8 cellular contexts compared by ENCODE assay signal in genomic region chr12:68808388-68809189, GRCh38. TPM values are rescaled to one million over a fixed set of nuclear protein-coding genes. Genes with fewer than 3 reads are reported as not detected.
A peak's percentile ranks its signal among the peaks of the same experiment; 100 is the strongest.
DNase-seq lines count a peak whose midpoint lies in the region; ATAC-seq lines count a peak whose summit lies in the region.

No MANE protein-coding gene starts in this region.

- peaks cover 7% of the 10 kb centered on the region for H3K36me3 ChIP-seq in CD4-positive, alpha-beta memory T cell (ENCODE audit: insufficient read depth, low read length)

- H3K27ac ChIP-seq in CD4-positive, alpha-beta memory T cell (ENCODE audit: low read depth, low read length), result peak overlapping the region; percentile 92

- intact Hi-C loops in CD4-positive, alpha-beta memory T cell (cut with micrococcal nuclease), result loop anchor here (2.0 to 5.0 kb wide), 3 partner anchors 444 to 930 kb away; partner anchors contain the start of genes MDM1 and RAB3IP

- H3K27ac Mint-ChIP-seq in CD4-positive, alpha-beta memory T cell, result peak overlapping the region; percentile 96 to 99 (median 97)
- H3K27ac Mint-ChIP-seq in activated CD8-positive, alpha-beta T cell treated with anti-CD3 and anti-CD28 coated beads, Interleukin-2, amount 10 ng/mL, durations not matched to agents 7 days and 5 days, result peak overlapping the region; percentile 100

- no peaks in the 10 kb centered on the region for H3K9me3 ChIP-seq in CD4-positive, alpha-beta memory T cell (ENCODE audit: control insufficient read depth in 1 of 2, low read length in 2 of 2)

- H3K36me3 Mint-ChIP-seq in CD4-positive, alpha-beta memory T cell, result peaks cover 28 to 33% of the 10 kb centered on the region in 2 donors
- peaks cover 46% of the 10 kb centered on the region for H3K36me3 Mint-ChIP-seq in activated CD8-positive, alpha-beta T cell treated with anti-CD3 and anti-CD28 coated beads, Interleukin-2, amount 10 ng/mL, durations not matched to agents 7 days and 5 days (ENCODE audit: low read depth)

- peak overlapping the region; percentile 42 to 89 for H3K4me3 ChIP-seq in CD4-positive, alpha-beta memory T cell (ENCODE audit: low read length in 2 of 2)

- POLR2A ChIA-PET in CD4-positive, alpha-beta memory T cell (lab: Charles Lee; ENCODE audit: partially characterized antibody), result interaction anchor here (0.6 to 3.3 kb wide), 28 partner anchors 9 to 1540 kb away, joined by 3 to 93 read pairs (median 6); partner anchors contain the start of genes CAND1, CCT2, CPSF6 and MDM1
- POLR2A ChIA-PET in activated CD8-positive, alpha-beta T cell treated with anti-CD3 and anti-CD28 coated beads, Interleukin-2, amount 10 ng/mL, durations not matched to agents 7 days and 5 days (lab: Charles Lee), result interaction anchor here (0.6 to 2.8 kb wide), 18 partner anchors 8 to 888 kb away, joined by 3 to 42 read pairs (median 4); partner anchors contain the start of genes IL26, RAP1B and SLC35E3

- peak in 4 of 5 donors; percentile 26 to 75 (median 36) for DNase-seq in CD4-positive, alpha-beta memory T cell
- DNase-seq in HK-2 (ENCODE audit: unreplicated experiment) (peak; percentile 81), NCI-H82 (lab: John Stamatoyannopoulos, UW) (peak; percentile 77), medulla oblongata (ENCODE audit: extremely low spot score) (peak; percentile 83)
- DNase-seq in activated CD8-positive, alpha-beta T cell treated with anti-CD3 and anti-CD28 coated beads, Interleukin-2, amount 10 ng/mL, durations not matched to agents 7 days and 5 days, result peak; percentile 79
- peak; percentile 36 for DNase-seq in effector CD8-positive, alpha-beta T cell (lab: John Stamatoyannopoulos, UW)
- DNase-seq in stimulated activated CD4-positive, alpha-beta T cell treated with anti-CD3 and anti-CD28 coated beads, TNF-alpha, amount 100 ng/mL, for 48 hours (ENCODE audit: low read depth in 3 of 3), result peak; percentile 52 to 59 (median 57)

- peaks cover 36% of the 10 kb centered on the region for H3K4me1 ChIP-seq in CD4-positive, alpha-beta memory T cell (ENCODE audit: insufficient read depth, low read length)

- CTCF ChIA-PET in CD4-positive, alpha-beta memory T cell (lab: Charles Lee; ENCODE audit: partially characterized antibody), result interaction anchor here (0.8 to 2.7 kb wide), 13 partner anchors 9 to 1539 kb away, joined by 3 to 26 read pairs (median 4); partner anchors contain the start of genes CAND1, CPM and SLC35E3
- CTCF ChIA-PET in activated CD8-positive, alpha-beta T cell treated with anti-CD3 and anti-CD28 coated beads, Interleukin-2, amount 10 ng/mL, durations not matched to agents 7 days and 5 days (lab: Charles Lee), result interaction anchor here (0.7 to 3.1 kb wide), 15 partner anchors 9 to 584 kb away, joined by 3 to 22 read pairs (median 6); partner anchors contain the start of gene SLC35E3

- no peaks in the 10 kb centered on the region for H3K27me3 ChIP-seq in CD4-positive, alpha-beta memory T cell (ENCODE audit: insufficient read depth, low read length)

- no peaks in the 10 kb centered on the region for H3K9me3 Mint-ChIP-seq in CD4-positive, alpha-beta memory T cell
- no peaks in the 10 kb centered on the region for H3K9me3 Mint-ChIP-seq in activated CD8-positive, alpha-beta T cell treated with anti-CD3 and anti-CD28 coated beads, Interleukin-2, amount 10 ng/mL, durations not matched to agents 7 days and 5 days (ENCODE audit: insufficient read depth)

- no peaks in the 10 kb centered on the region for H3K27me3 Mint-ChIP-seq in CD4-positive, alpha-beta memory T cell
- no peaks in the 10 kb centered on the region for H3K27me3 Mint-ChIP-seq in activated CD8-positive, alpha-beta T cell treated with anti-CD3 and anti-CD28 coated beads, Interleukin-2, amount 10 ng/mL, durations not matched to agents 7 days and 5 days (ENCODE audit: low read depth)

- peak; percentile 52 for ATAC-seq in GM19463 (IDR thresholded peaks at IDR 0.05; ENCODE audit: unreplicated experiment)
- peak; percentile 54 for ATAC-seq in activated CD8-positive, alpha-beta T cell treated with anti-CD3 and anti-CD28 coated beads, Interleukin-2, amount 10 ng/mL, durations not matched to agents 7 days and 5 days

- peaks cover 16 to 41% (median 29%) of the 10 kb centered on the region in 4 donors for H3K4me1 Mint-ChIP-seq in CD4-positive, alpha-beta memory T cell
- H3K4me1 Mint-ChIP-seq in activated CD8-positive, alpha-beta T cell treated with anti-CD3 and anti-CD28 coated beads, Interleukin-2, amount 10 ng/mL, durations not matched to agents 7 days and 5 days (ENCODE audit: low read depth), result peaks cover 44% of the 10 kb centered on the region

- H3K4me3 Mint-ChIP-seq in CD4-positive, alpha-beta memory T cell, result peak overlapping the region; percentile 95 to 97 (median 96)
- H3K4me3 Mint-ChIP-seq in activated CD8-positive, alpha-beta T cell treated with anti-CD3 and anti-CD28 coated beads, Interleukin-2, amount 10 ng/mL, durations not matched to agents 7 days and 5 days, result peak overlapping the region; percentile 91

RNA-seq across cellular contexts. Expression of gene MDM2, which starts 0.6 kb away (rescaled TPM):
- total RNA-seq in CD4-positive, alpha-beta memory T cell, result 100 to 1,000 TPM; 117 to 121 TPM
- polyA plus RNA-seq in CD4-positive, alpha-beta memory T cell, result 10 to 100 TPM in 1 of 2 donors, 1 to 10 TPM in 1; 9.7 to 22.5 TPM
- total RNA-seq in activated CD8-positive, alpha-beta T cell treated with anti-CD3 and anti-CD28 coated beads, Interleukin-2, amount 10 ng/mL, durations not matched to agents 7 days and 5 days, result 100 to 1,000 TPM; 213 to 234 TPM

Comparison
In these comparisons a context has a peak if more than half of its experiments do, and no peak if none do; other contexts are left out.
1. Peak in every context shown above with its lines: DNase-seq, ATAC-seq, H3K4me3 ChIP-seq and H3K27ac ChIP-seq.